In genomic region chr9:77960356-77961153, GRCh38 we compare ENCODE assay signal across 18 cellular contexts.
DNase-seq lines count a peak whose midpoint lies in the region; ATAC-seq, FAIRE-seq and TF ChIP-seq lines count a peak whose summit lies in the region.
"Had no signal": no experiment of that assay in that cellular context is flagged by ENCODE, and none has a peak within 500 bp of the region (broad histone marks: within the 10 kb centered on the region; RNA-seq: fewer than 3 reads in every experiment).

No MANE protein-coding gene starts in this region.

- no peaks in the 10 kb centered on the region for H3K36me3 ChIP-seq in iPS-20b (ENCODE audit: insufficient read depth, low read depth, low read length)
- no peaks in the 10 kb centered on the region for H3K36me3 ChIP-seq in uterus
- H3K36me3 ChIP-seq in pancreas: no peaks in the 10 kb centered on the region
- H3K36me3 ChIP-seq: gastrocnemius medialis had no signal

- H3K4me1 ChIP-seq in iPS-20b (ENCODE audit: insufficient read depth, low read length): peaks cover 60% of the 10 kb centered on the region
- peaks cover 0 to 3% of the 10 kb centered on the region in 2 donors for H3K4me1 ChIP-seq in uterus
- H3K4me1 ChIP-seq in pancreas: peaks cover 7 to 10% (median 8%) of the 10 kb centered on the region in 3 donors

- H3K27me3 Mint-ChIP-seq in WTC11 (ENCODE audit: low read depth): no peaks in the 10 kb centered on the region
- H3K27me3 Mint-ChIP-seq: activated CD8-positive, alpha-beta T cell treated with anti-CD3 and anti-CD28 coated beads for 36 hours had no signal

- peaks cover 6% of the 10 kb centered on the region for H3K9me3 Mint-ChIP-seq in WTC11
- H3K9me3 Mint-ChIP-seq: activated CD8-positive, alpha-beta T cell treated with anti-CD3 and anti-CD28 coated beads for 36 hours; stimulated activated effector memory CD8-positive, alpha-beta T cell treated with anti-CD3 and anti-CD28 coated beads, Interleukin-12 subunit alpha, Interleukin-12 subunit beta, amount 100 ng/mL, for 72 hours had no signal

- peak; percentile 76 for DNase-seq in NCI-H82 (lab: John Stamatoyannopoulos, UW)
- DNase-seq in NCI-H82 treated with DMSO at 0.1 percent for 48 hours (lab: John Stamatoyannopoulos, UW; ENCODE audit: unreplicated experiment): no peak
- peak; percentile 39 for DNase-seq in WTC11 (ENCODE audit: low spot score)
- no peak for DNase-seq in uterus
- no peak for DNase-seq in stimulated activated CD4-positive, alpha-beta T cell treated with anti-CD3 and anti-CD28 coated beads, Interleukin-4, amount 100 ng/mL, for 4 hours
- DNase-seq in pancreas: no peak
- DNase-seq in stimulated activated CD4-positive, alpha-beta T cell treated with anti-CD3 and anti-CD28 coated beads, Interleukin-2, amount 100 ng/mL, for 24 hours: no peak
- DNase-seq: activated CD8-positive, alpha-beta T cell treated with anti-CD3 and anti-CD28 coated beads for 36 hours; activated effector memory CD4-positive, alpha-beta T cell treated with Interleukin-2 at 50 U/mL for 16 hours; gastrocnemius medialis; H7; NCI-H1930; NCI-H774; psoas muscle; stimulated activated CD4-positive, alpha-beta T cell treated with anti-CD3 and anti-CD28 coated beads, Interleukin-4, amount 100 ng/mL, for 1 hour; T-helper 9 cell had no signal

- FAIRE-seq in pancreas (lab: Jason Lieb, UNC): no peak

- H3K4me3 ChIP-seq in iPS-20b (ENCODE audit: low read length) (0 out of 2 replicates have a peak overlapping the region, but pooled peaks have one; percentile 1), uterus (no peak overlapping the region), pancreas (no peak overlapping the region)
- H3K4me3 ChIP-seq: gastrocnemius medialis, psoas muscle had no signal

- peak overlapping the region; percentile 81 for H3K27ac Mint-ChIP-seq in WTC11
- H3K27ac Mint-ChIP-seq: activated CD8-positive, alpha-beta T cell treated with anti-CD3 and anti-CD28 coated beads for 36 hours; stimulated activated effector memory CD8-positive, alpha-beta T cell treated with anti-CD3 and anti-CD28 coated beads, Interleukin-12 subunit alpha, Interleukin-12 subunit beta, amount 100 ng/mL, for 72 hours had no signal

- 79 to 92% methylated on average over 5 of the region's 5 CpGs for WGBS in pancreas, 2 donors

- CTCF ChIA-PET in WTC11 (lab: Charles Lee): interaction anchor here (1.0 to 2.4 kb wide), 5 partner anchors 9 to 74 kb away, joined by 3 to 8 read pairs (median 3); no protein-coding TSS in a partner anchor

- intact Hi-C loops in uterus (cut with DNase I; ENCODE audit: low total_unique reads): no loop called here
- intact Hi-C loops in pancreas (cut with DNase I): no loop called here

- POLR2A ChIA-PET in WTC11 (lab: Charles Lee): interaction anchor here (0.6 to 1.5 kb wide), 3 partner anchors 11 to 324 kb away, joined by 3 to 4 read pairs (median 3); no protein-coding TSS in a partner anchor

- peaks cover 6% of the 10 kb centered on the region; the same call in 1 of the 2 replicates for H3K36me3 Mint-ChIP-seq in WTC11
- H3K36me3 Mint-ChIP-seq: stimulated activated effector memory CD8-positive, alpha-beta T cell treated with anti-CD3 and anti-CD28 coated beads, Interleukin-12 subunit alpha, Interleukin-12 subunit beta, amount 100 ng/mL, for 72 hours had no signal

- no peak for TF ChIP-seq POLR2A in uterus (IDR thresholded peaks at IDR 0.05)

- ATAC-seq in WTC11: peak; percentile 85
- no peak for ATAC-seq in pancreas
- ATAC-seq: activated CD8-positive, alpha-beta T cell treated with anti-CD3 and anti-CD28 coated beads for 36 hours; gastrocnemius medialis; psoas muscle; stimulated activated effector memory CD8-positive, alpha-beta T cell treated with anti-CD3 and anti-CD28 coated beads, Interleukin-12 subunit alpha, Interleukin-12 subunit beta, amount 100 ng/mL, for 72 hours had no signal

- peaks cover 76% of the 10 kb centered on the region for H3K4me1 Mint-ChIP-seq in WTC11

- H3K27ac ChIP-seq in iPS-20b (ENCODE audit: low read length) (no peak overlapping the region), uterus (peak overlapping the region; percentile 54 to 80), pancreas (no peak overlapping the region)
- H3K27ac ChIP-seq: psoas muscle had no signal

- H3K27me3 ChIP-seq in iPS-20b (ENCODE audit: insufficient read depth, low read length): no peaks in the 10 kb centered on the region
- H3K27me3 ChIP-seq in uterus: no peaks in the 10 kb centered on the region
- no peaks in the 10 kb centered on the region for H3K27me3 ChIP-seq in pancreas
- H3K27me3 ChIP-seq: gastrocnemius medialis had no signal

- TF ChIP-seq CTCF in WTC11 (IDR thresholded peaks at IDR 0.05): no peak
- TF ChIP-seq CTCF in uterus (IDR thresholded peaks at IDR 0.05): no peak
- TF ChIP-seq CTCF in pancreas (IDR thresholded peaks at IDR 0.05): no peak

- peak overlapping the region; percentile 3; the same call in 1 of the 2 replicates for H3K9ac ChIP-seq in iPS-20b (ENCODE audit: low read depth, low read length)

- H3K9me3 ChIP-seq in iPS-20b (ENCODE audit: insufficient read depth, low read depth, low read length) (no peaks in the 10 kb centered on the region), uterus (no peaks in the 10 kb centered on the region), pancreas (no peaks in the 10 kb centered on the region)
- H3K9me3 ChIP-seq: gastrocnemius medialis, psoas muscle had no signal

- peak overlapping the region; percentile 8; the same call in 1 of the 2 replicates for H3K4me3 Mint-ChIP-seq in WTC11
- H3K4me3 Mint-ChIP-seq: activated CD8-positive, alpha-beta T cell treated with anti-CD3 and anti-CD28 coated beads for 36 hours; stimulated activated effector memory CD8-positive, alpha-beta T cell treated with anti-CD3 and anti-CD28 coated beads, Interleukin-12 subunit alpha, Interleukin-12 subunit beta, amount 100 ng/mL, for 72 hours had no signal

TF ChIP-seq in WTC11, 78 proteins besides CTCF, POLR2A, EP300 and RAD21:
- TF ChIP-seq ERG (CRISPR knock-in tag; IDR thresholded peaks at IDR 0.05) (no peak), RELA (CRISPR knock-in tag; IDR thresholded peaks at IDR 0.05; ENCODE audit: borderline replicate concordance) (no peak), FOXK1 (CRISPR knock-in tag; IDR thresholded peaks at IDR 0.05) (no peak), MYBL2 (CRISPR knock-in tag; IDR thresholded peaks at IDR 0.05) (no peak)

Comparison
In these comparisons a context has a peak if more than half of its experiments do, and no peak if none do; other contexts are left out.
1. DNase-seq: peak in NCI-H82 (single experiment) and WTC11 (single experiment); none in NCI-H82 treated with DMSO at 0.1 percent for 48 hours (single experiment), uterus (0 of 2), stimulated activated CD4-positive, alpha-beta T cell treated with anti-CD3 and anti-CD28 coated beads, Interleukin-4, amount 100 ng/mL, for 4 hours (0 of 2), pancreas (0 of 6) and stimulated activated CD4-positive, alpha-beta T cell treated with anti-CD3 and anti-CD28 coated beads, Interleukin-2, amount 100 ng/mL, for 24 hours (0 of 2).
2. H3K27ac ChIP-seq: peak in uterus (2 of 2); none in iPS-20b (single experiment) and pancreas (0 of 4).